1 cellular context compared by ENCODE assay signal in genomic region chr7:74173866-74174605, GRCh38.
A peak's percentile ranks its signal among the peaks of the same experiment; 100 is the strongest.
TF ChIP-seq lines count a peak whose summit lies in the region.

EIF4H (plus strand) TSS chr7:74174356; CDS start chr7:74174384, 28 bp downstream.

TF ChIP-seq in HepG2, 621 proteins besides CTCF, POLR2A, EP300 and RAD21 (continued from another document and continues in another):
- TF ChIP-seq ZBTB14 (CRISPR knock-in tag; IDR thresholded peaks at IDR 0.05) (peak; percentile 98), CENPBD1 (CRISPR knock-in tag; IDR thresholded peaks at IDR 0.05; ENCODE audit: borderline replicate concordance, low read depth) (peak; percentile 91; the same call in 1 of the 2 replicates), ZNF607 (CRISPR knock-in tag; IDR thresholded peaks at IDR 0.05; ENCODE audit: borderline replicate concordance) (peak; percentile 52; the same call in 1 of the 2 replicates), NR2F1 (CRISPR knock-in tag; IDR thresholded peaks at IDR 0.05) (no peak), TMF1 (CRISPR knock-in tag; IDR thresholded peaks at IDR 0.05; ENCODE audit: low read depth) (peak; percentile 42; the same call in 1 of the 2 replicates), ZNF616 (CRISPR knock-in tag; IDR thresholded peaks at IDR 0.05; ENCODE audit: low read depth) (peak; percentile 80; the same call in 1 of the 2 replicates), TEAD3 (CRISPR knock-in tag; optimal IDR thresholded peaks at IDR 0.05; ENCODE audit: borderline replicate concordance) (no peak), ZNF589 (CRISPR knock-in tag; conservative IDR thresholded peaks at IDR 0.05) (0 out of 2 replicates have a peak, but pooled peaks have one; percentile 68), PRDM10 (CRISPR knock-in tag; IDR thresholded peaks at IDR 0.05; ENCODE audit: low read depth) (no peak), FLYWCH1 (CRISPR knock-in tag; IDR thresholded peaks at IDR 0.05) (no peak), ZBTB7A (CRISPR knock-in tag; IDR thresholded peaks at IDR 0.05) (no peak), MIXL1 (CRISPR knock-in tag; IDR thresholded peaks at IDR 0.05) (peak; percentile 46; the same call in 1 of the 2 replicates), RCOR2 (CRISPR knock-in tag; IDR thresholded peaks at IDR 0.05) (no peak; the same call in 1 of the 2 replicates), RARA (CRISPR knock-in tag; IDR thresholded peaks at IDR 0.05) (peak; percentile 11; the same call in 1 of the 2 replicates), AHR (CRISPR knock-in tag; IDR thresholded peaks at IDR 0.05) (peak; percentile 76; the same call in 1 of the 2 replicates), NFKBIZ (CRISPR knock-in tag; IDR thresholded peaks at IDR 0.05) (no peak), SALL1 (CRISPR knock-in tag; IDR thresholded peaks at IDR 0.05) (peak; percentile 44; the same call in 1 of the 2 replicates), ZNF652 (CRISPR knock-in tag; IDR thresholded peaks at IDR 0.05; ENCODE audit: borderline replicate concordance, low read depth) (no peak), NKX3-1 (CRISPR knock-in tag; IDR thresholded peaks at IDR 0.05) (peak; percentile 19; the same call in 1 of the 2 replicates), RXRB (CRISPR knock-in tag; IDR thresholded peaks at IDR 0.05; ENCODE audit: borderline replicate concordance) (no peak), ZNF550 (CRISPR knock-in tag; IDR thresholded peaks at IDR 0.05; ENCODE audit: borderline replicate concordance) (no peak), SNAI1 (CRISPR knock-in tag; IDR thresholded peaks at IDR 0.05; ENCODE audit: borderline replicate concordance) (0 out of 2 replicates have a peak, but pooled peaks have one; percentile 78), POGZ (CRISPR knock-in tag; IDR thresholded peaks at IDR 0.05) (0 out of 2 replicates have a peak, but pooled peaks have one; percentile 39), EZH2 (conservative IDR thresholded peaks at IDR 0.05; ENCODE audit: low read depth, low read length) (no peak), NFIC (IDR thresholded peaks at IDR 0.05; ENCODE audit: low read length) (no peak), ZBTB43 (CRISPR knock-in tag; conservative IDR thresholded peaks at IDR 0.05) (peak; percentile 65), MYC (CRISPR knock-in tag; IDR thresholded peaks at IDR 0.05; ENCODE audit: borderline replicate concordance) (peak; percentile 97), ZNF383 (CRISPR knock-in tag; IDR thresholded peaks at IDR 0.05; ENCODE audit: borderline replicate concordance) (no peak), ELF3 (CRISPR knock-in tag; IDR thresholded peaks at IDR 0.05) (no peak), ZSCAN20 (CRISPR knock-in tag; IDR thresholded peaks at IDR 0.05; ENCODE audit: borderline replicate concordance) (peak; percentile 57; the same call in 1 of the 2 replicates), RFXAP (CRISPR knock-in tag; IDR thresholded peaks at IDR 0.05; ENCODE audit: borderline replicate concordance) (peak; percentile 82; the same call in 1 of the 2 replicates), ZNF230 (CRISPR knock-in tag; IDR thresholded peaks at IDR 0.05) (no peak), KLF11 (CRISPR knock-in tag; IDR thresholded peaks at IDR 0.05) (no peak), ZNF761 (CRISPR knock-in tag; conservative IDR thresholded peaks at IDR 0.05) (peak; percentile 26; the same call in 1 of the 2 replicates), STAT5B (CRISPR knock-in tag; IDR thresholded peaks at IDR 0.05) (no peak), ZNF335 (CRISPR knock-in tag; IDR thresholded peaks at IDR 0.05) (peak; percentile 99), NONO (IDR thresholded peaks at IDR 0.05) (no peak), NONO (CRISPR knock-in tag; conservative IDR thresholded peaks at IDR 0.05) (peak; percentile 84), SIN3B (IDR thresholded peaks at IDR 0.05; ENCODE audit: low read length) (peak; percentile 16; the same call in 1 of the 2 replicates), ZNF746 (CRISPR knock-in tag; IDR thresholded peaks at IDR 0.05) (no peak), NFKB2 (CRISPR knock-in tag; IDR thresholded peaks at IDR 0.05; ENCODE audit: borderline replicate concordance) (peak; percentile 90; the same call in 1 of the 2 replicates), ZNF441 (CRISPR knock-in tag; IDR thresholded peaks at IDR 0.05; ENCODE audit: borderline replicate concordance) (peak; percentile 65; the same call in 1 of the 2 replicates), ZNF143 (CRISPR knock-in tag; IDR thresholded peaks at IDR 0.05) (no peak), CHD4 (IDR thresholded peaks at IDR 0.05; ENCODE audit: borderline replicate concordance, low read length) (no peak), TFDP2 (CRISPR knock-in tag; IDR thresholded peaks at IDR 0.05) (peak; percentile 55; the same call in 1 of the 2 replicates), ZNF354B (CRISPR knock-in tag; IDR thresholded peaks at IDR 0.05) (no peak), ZNF891 (CRISPR knock-in tag; IDR thresholded peaks at IDR 0.05) (peak; percentile 77; the same call in 1 of the 2 replicates), ZUFSP (CRISPR knock-in tag; IDR thresholded peaks at IDR 0.05; ENCODE audit: borderline replicate concordance) (no peak), MXI1 (IDR thresholded peaks at IDR 0.05; ENCODE audit: borderline replicate concordance, low read depth, low read length) (peak; percentile 99; the same call in 2 of the 3 replicates), PRMT3 (CRISPR knock-in tag; IDR thresholded peaks at IDR 0.05; ENCODE audit: borderline replicate concordance, low read depth) (no peak), BORCS8-MEF2B (CRISPR knock-in tag; IDR thresholded peaks at IDR 0.05) (no peak), U2AF2 (IDR thresholded peaks at IDR 0.05; ENCODE audit: low read depth, low read length) (no peak), PHF21A (CRISPR knock-in tag; IDR thresholded peaks at IDR 0.05) (peak; percentile 79), REL (CRISPR knock-in tag; conservative IDR thresholded peaks at IDR 0.05) (no peak; the same call in 1 of the 2 replicates), MLX (CRISPR knock-in tag; IDR thresholded peaks at IDR 0.05) (0 out of 2 replicates have a peak, but pooled peaks have one; percentile 19), SALL2 (CRISPR knock-in tag; IDR thresholded peaks at IDR 0.05) (peak; percentile 94), MAFF (IDR thresholded peaks at IDR 0.05; ENCODE audit: low read depth, low read length) (no peak), ZNF879 (CRISPR knock-in tag; IDR thresholded peaks at IDR 0.05) (no peak), ZFP1 (CRISPR knock-in tag; IDR thresholded peaks at IDR 0.05) (no peak), MBNL3 (CRISPR knock-in tag; conservative IDR thresholded peaks at IDR 0.05) (no peak), HDAC1 (CRISPR knock-in tag; IDR thresholded peaks at IDR 0.05) (peak; percentile 87), ZNF343 (CRISPR knock-in tag; IDR thresholded peaks at IDR 0.05) (no peak), PITX1 (CRISPR knock-in tag; IDR thresholded peaks at IDR 0.05) (no peak), CREM (IDR thresholded peaks at IDR 0.05) (no peak), CREM (CRISPR knock-in tag; IDR thresholded peaks at IDR 0.05) (no peak), CBFB (CRISPR knock-in tag; IDR thresholded peaks at IDR 0.05) (0 out of 2 replicates have a peak, but pooled peaks have one; percentile 58), ZSCAN12 (CRISPR knock-in tag; IDR thresholded peaks at IDR 0.05) (0 out of 2 replicates have a peak, but pooled peaks have one; percentile 54), CEBPG (CRISPR knock-in tag; IDR thresholded peaks at IDR 0.05) (no peak), JARID2 (CRISPR knock-in tag; IDR thresholded peaks at IDR 0.05; ENCODE audit: insufficient replicate concordance) (no peak), ZNF598 (CRISPR knock-in tag; IDR thresholded peaks at IDR 0.05; ENCODE audit: borderline replicate concordance) (no peak), ZNF234 (CRISPR knock-in tag; conservative IDR thresholded peaks at IDR 0.05) (no peak), KLF9 (CRISPR knock-in tag; IDR thresholded peaks at IDR 0.05; ENCODE audit: low read depth) (no peak), NFIB (CRISPR knock-in tag; IDR thresholded peaks at IDR 0.05; ENCODE audit: borderline replicate concordance) (no peak), ZNF766 (CRISPR knock-in tag; IDR thresholded peaks at IDR 0.05; ENCODE audit: borderline replicate concordance) (peak; percentile 95), SIX4 (CRISPR knock-in tag; IDR thresholded peaks at IDR 0.05) (peak; percentile 63; the same call in 1 of the 2 replicates), ZSCAN9 (CRISPR knock-in tag; IDR thresholded peaks at IDR 0.05; ENCODE audit: borderline replicate concordance) (0 out of 2 replicates have a peak, but pooled peaks have one; percentile 51), KAT7 (CRISPR knock-in tag; IDR thresholded peaks at IDR 0.05; ENCODE audit: borderline replicate concordance) (peak; percentile 87; the same call in 1 of the 2 replicates), ZNF780A (CRISPR knock-in tag; IDR thresholded peaks at IDR 0.05) (0 out of 2 replicates have a peak, but pooled peaks have one; percentile 59)
